Comparison of ENCODE assay signal across 8 cellular contexts in the genomic region with DNA sequence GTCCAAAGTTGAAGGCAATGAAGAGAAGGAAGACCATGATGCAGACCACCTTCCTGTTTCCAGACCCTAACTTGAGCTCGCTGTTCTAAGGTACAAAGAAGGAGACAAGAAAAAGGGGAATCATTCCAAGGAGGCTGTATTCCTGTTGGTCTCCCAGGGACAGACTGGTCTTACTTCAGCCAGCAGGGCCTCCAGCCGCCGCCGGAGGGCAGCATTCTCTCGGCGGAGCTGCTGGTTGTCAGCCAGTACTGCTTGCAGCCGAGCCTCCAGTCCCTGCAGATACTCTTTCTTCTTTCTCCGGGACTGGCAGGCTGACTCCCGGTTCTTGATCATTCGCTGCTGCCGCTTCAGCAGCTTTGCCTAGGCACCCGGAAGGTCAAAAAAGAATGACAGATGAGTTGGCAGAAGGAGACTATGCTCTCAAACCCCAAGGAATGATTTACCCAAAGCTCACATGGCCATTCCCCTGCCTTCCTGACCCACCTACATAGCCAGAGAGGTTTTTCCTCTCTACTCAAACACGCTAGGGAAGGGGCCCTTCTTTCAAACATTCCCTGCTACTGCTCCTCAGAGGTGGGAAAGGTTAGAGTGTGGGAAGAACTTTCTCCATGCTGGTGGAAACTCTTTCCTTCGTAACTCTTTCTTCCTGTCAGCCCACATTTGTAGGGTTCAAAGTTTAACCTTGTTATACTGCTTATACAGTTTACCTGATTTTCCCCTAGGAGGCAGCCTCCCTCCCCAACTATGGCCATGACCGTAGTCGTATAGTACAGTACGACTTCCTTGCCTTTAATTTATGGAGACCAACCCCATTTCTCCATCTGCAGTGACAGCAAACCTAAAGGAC. TPM values are rescaled to one million over a fixed set of nuclear protein-coding genes. Genes with fewer than 3 reads are reported as not detected.
DNase-seq lines count a peak whose midpoint lies in the region; ATAC-seq and TF ChIP-seq lines count a peak whose summit lies in the region.

No MANE protein-coding gene starts in this region.

- H4K20me1 ChIP-seq in Karpas-422 (ENCODE audit: insufficient read depth, low read depth, low read length), result no peaks in the 10 kb centered on the region

- no peaks in the 10 kb centered on the region for H3K27me3 ChIP-seq in Karpas-422 (ENCODE audit: low read length)
- no peaks in the 10 kb centered on the region for H3K27me3 ChIP-seq in esophagus muscularis mucosa

- H3K27ac ChIP-seq in Karpas-422 (ENCODE audit: low read length) (no peak overlapping the region), esophagus muscularis mucosa (replicated peaks in 1 of 4) (peak overlapping the region; percentile 52 to 68 (median 64))

- peak overlapping the region in 2 of 6 donors; percentile 36 to 70 for H3K27ac Mint-ChIP-seq in naive B cell

- H3K36me3 ChIP-seq in Karpas-422 (ENCODE audit: insufficient read depth, low read length), result peaks cover 7% of the 10 kb centered on the region
- H3K36me3 ChIP-seq in esophagus muscularis mucosa, result peaks cover 50 to 92% (median 89%) of the 10 kb centered on the region in 4 donors

- H3K36me3 Mint-ChIP-seq in naive B cell, result peaks cover 4 to 40% of the 10 kb centered on the region in 2 donors

- H3K9me3 ChIP-seq in Karpas-422 (ENCODE audit: low read length) (no peaks in the 10 kb centered on the region), esophagus muscularis mucosa (no peaks in the 10 kb centered on the region)

- no peak overlapping the region for H2AFZ ChIP-seq in Karpas-422 (ENCODE audit: low read length)

- no peaks in the 10 kb centered on the region for H3K9me2 ChIP-seq in Karpas-422 (replicated peaks; ENCODE audit: insufficient read depth, low read length)

- TF ChIP-seq CTCF in esophagus muscularis mucosa (IDR thresholded peaks at IDR 0.05), result peak; percentile 96 to 97 (median 96)

- DNase-seq in DMS 273 treated with DMSO at 0.1 percent for 48 hours (lab: John Stamatoyannopoulos, UW), result peak; percentile 69
- peak; percentile 87 for DNase-seq in Karpas-422
- peak; percentile 77 for DNase-seq in RPMI7951 (ENCODE audit: low read depth)
- DNase-seq in activated T-helper 1 cell treated with Interleukin-2 at 50 U/mL for 16 hours (ENCODE audit: low read depth), result peak; percentile 40
- DNase-seq in esophagus muscularis mucosa (ENCODE audit: extremely low spot score), result no peak
- DNase-seq in naive B cell, result peak; percentile 63
- DNase-seq in stimulated activated CD8-positive, alpha-beta memory T cell treated with anti-CD3 and anti-CD28 coated beads, Interleukin-7, amount 100 ng/mL, for 4 hours (ENCODE audit: low read depth in 2 of 2), result peak; percentile 41 to 48

- TF ChIP-seq EP300 in esophagus muscularis mucosa (IDR thresholded peaks at IDR 0.05), result no peak

- no peak overlapping the region for H3K4me2 ChIP-seq in Karpas-422 (ENCODE audit: low read depth, low read length, poor library complexity, severe bottlenecking)

- no peak for TF ChIP-seq POLR2A in esophagus muscularis mucosa (IDR thresholded peaks at IDR 0.05; ENCODE audit: low read depth)

- H3K9me3 Mint-ChIP-seq in naive B cell, result no peaks in the 10 kb centered on the region

- H3K4me3 ChIP-seq in Karpas-422 (ENCODE audit: low read length), result no peak overlapping the region
- no peak overlapping the region for H3K4me3 ChIP-seq in esophagus muscularis mucosa

- no peaks in the 10 kb centered on the region for H3K27me3 Mint-ChIP-seq in naive B cell

- H3K79me2 ChIP-seq in Karpas-422 (ENCODE audit: low read length), result no peaks in the 10 kb centered on the region

- peaks cover 17 to 28% (median 27%) of the 10 kb centered on the region in 3 donors for H3K4me1 Mint-ChIP-seq in naive B cell

- no peaks in the 10 kb centered on the region for H3K4me1 ChIP-seq in Karpas-422 (ENCODE audit: low read length)
- peaks cover 21 to 35% (median 28%) of the 10 kb centered on the region in 4 donors for H3K4me1 ChIP-seq in esophagus muscularis mucosa

- intact Hi-C loops in esophagus muscularis mucosa (cut with DNase I), result loop anchor here (2.0 kb wide), 1 partner anchor 36 kb away; the partner anchor contains the start of gene PPT2

- no peak overlapping the region for H3K9ac ChIP-seq in Karpas-422 (ENCODE audit: low read length)

- H3K4me3 Mint-ChIP-seq in naive B cell, result no peak overlapping the region

- 15% methylated on average over 17 of the region's 17 CpGs for WGBS in esophagus muscularis mucosa

- ATAC-seq in naive B cell (ENCODE audit: low read depth in 2 of 2) (peak; percentile 83 to 89), GM19328 (IDR thresholded peaks at IDR 0.05; ENCODE audit: unreplicated experiment) (no peak)

RNA-seq across cellular contexts. Expression of gene ATF6B, which starts 9.0 kb away (rescaled TPM):
- 51.3 and 62.5 TPM in 2 replicates for total RNA-seq in Karpas-422 (2014; rRNA removed; shearing (Covaris generic); ENCODE audit: low replicate concordance)
- total RNA-seq in RPMI7951 (2014; rRNA removed; shearing (Covaris generic)), result 20.5 and 23.5 TPM in 2 replicates
- total RNA-seq in esophagus muscularis mucosa, result 10 to 100 TPM; 17.7 to 37.4 (median 27.2) TPM
- polyA plus RNA-seq in naive B cell (ENCODE audit: low read depth in 6 of 6), result 10 to 100 TPM; 25.7 to 35.0 (median 32.4) TPM

RNA-seq across cellular contexts. Expression of gene TNXB, which starts 9.9 kb away (rescaled TPM):
- 0.22 and 2.1 TPM in 2 replicates for total RNA-seq in Karpas-422 (2014; rRNA removed; shearing (Covaris generic); ENCODE audit: low replicate concordance)
- 0.12 and 0.20 TPM in 2 replicates for total RNA-seq in RPMI7951 (2014; rRNA removed; shearing (Covaris generic))
- 100 to 1,000 TPM; 223 to 525 (median 326) TPM for total RNA-seq in esophagus muscularis mucosa
- polyA plus RNA-seq in naive B cell (ENCODE audit: low read depth in 6 of 6), result under 1 TPM in 2 of 6 donors, not detected in 4; 0.23 to 0.44 TPM

RNA-seq across cellular contexts. Expression of gene FKBPL, which starts 11.1 kb away (rescaled TPM):
- total RNA-seq in Karpas-422 (2014; rRNA removed; shearing (Covaris generic); ENCODE audit: low replicate concordance), result 7.0 and 12.4 TPM in 2 replicates
- total RNA-seq in RPMI7951 (2014; rRNA removed; shearing (Covaris generic)), result 14.5 and 15.2 TPM in 2 replicates
- total RNA-seq in esophagus muscularis mucosa, result 1 to 10 TPM; 2.7 to 6.3 (median 3.9) TPM
- polyA plus RNA-seq in naive B cell (ENCODE audit: low read depth in 6 of 6), result 1 to 10 TPM in 5 of 6 donors, not detected in 1; 1.0 to 3.4 (median 1.6) TPM

RNA-seq across cellular contexts. Expression of gene PRRT1, which starts 32.7 kb away (rescaled TPM):
- 0.29 and 0.75 TPM in 2 replicates for total RNA-seq in Karpas-422 (2014; rRNA removed; shearing (Covaris generic); ENCODE audit: low replicate concordance)
- 0.49 TPM in 1 of 2 replicates, not detected in the other for total RNA-seq in RPMI7951 (2014; rRNA removed; shearing (Covaris generic))
- 1 to 10 TPM; 2.7 to 4.4 (median 4.0) TPM for total RNA-seq in esophagus muscularis mucosa
- polyA plus RNA-seq in naive B cell (ENCODE audit: low read depth in 6 of 6), result not detected

RNA-seq across cellular contexts. Expression of gene PPT2, which starts 34.9 kb away (rescaled TPM):
- total RNA-seq in Karpas-422 (2014; rRNA removed; shearing (Covaris generic); ENCODE audit: low replicate concordance), result 14.4 and 27.9 TPM in 2 replicates
- total RNA-seq in RPMI7951 (2014; rRNA removed; shearing (Covaris generic)), result 22.9 and 25.1 TPM in 2 replicates
- 10 to 100 TPM; 14.9 to 31.4 (median 20.8) TPM for total RNA-seq in esophagus muscularis mucosa
- polyA plus RNA-seq in naive B cell (ENCODE audit: low read depth in 6 of 6), result 1 to 10 TPM in 4 of 6 donors, under 1 TPM in 1, not detected in 1; 0.96 to 3.0 (median 2.0) TPM

Comparison
In these comparisons a context has a peak if more than half of its experiments do, and no peak if none do; other contexts are left out.
1. RNA of gene TNXB, which starts 9.9 kb away (total RNA-seq): 223 to 525 TPM in esophagus muscularis mucosa; 0.22 to 2.1 TPM in Karpas-422 and 0.12 to 0.20 TPM in RPMI7951; every median in the first group is over 10 times any median in the second.